8 cellular contexts compared by ENCODE assay signal in genomic region chr6:151239603-151240035, GRCh38. TPM values are rescaled to one million over a fixed set of nuclear protein-coding genes. Genes with fewer than 3 reads are reported as not detected.
DNase-seq lines count a peak whose midpoint lies in the region; ATAC-seq and TF ChIP-seq lines count a peak whose summit lies in the region.

Gene AKAP12, plus strand, starts transcription at chr6:151239967. Its CDS starts 596 bp downstream, at chr6:151240563.

- no peaks in the 10 kb centered on the region for H3K27me3 Mint-ChIP-seq in endothelial cell (ENCODE audit: unreplicated experiment)

- POLR2A ChIA-PET in PC-9 (lab: Charles Lee; ENCODE audit: unreplicated experiment): interaction anchor here (0.5 kb wide), 1 partner anchor 185 kb away, joined by 3 read pairs; no protein-coding TSS in a partner anchor

- peak within 1 kb of the TSS; percentile 86 for H2AFZ ChIP-seq in PC-9

- CTCF ChIA-PET in PC-9 (lab: Charles Lee): no interaction called here

- H3K27me3 ChIP-seq in PC-9 (ENCODE audit: insufficient read depth, low read depth) (no peaks in the 10 kb centered on the region), upper lobe of left lung (peaks cover 0 to 12% (median 4%) of the 10 kb centered on the region in 4 donors)

- no peak within 1 kb of the TSS for H3K27ac Mint-ChIP-seq in endothelial cell (ENCODE audit: unreplicated experiment)

- H3K4me1 ChIP-seq in PC-9 (replicated peaks; ENCODE audit: insufficient read depth) (peaks cover 22% of the 10 kb centered on the region), upper lobe of left lung (peaks cover 4 to 18% (median 13%) of the 10 kb centered on the region in 4 donors)

- peaks cover 11% of the 10 kb centered on the region; the same call in 1 of the 2 replicates for H3F3A ChIP-seq in PC-9 (ENCODE audit: insufficient read depth, low read depth)

- H3K9me3 ChIP-seq in PC-9 (ENCODE audit: insufficient read depth, low read depth): no peaks in the 10 kb centered on the region
- no peaks in the 10 kb centered on the region for H3K9me3 ChIP-seq in upper lobe of left lung

- no peaks in the 10 kb centered on the region for H3K9me3 Mint-ChIP-seq in endothelial cell (ENCODE audit: unreplicated experiment)

- no peaks in the 10 kb centered on the region for H3K9me2 ChIP-seq in PC-9 (ENCODE audit: insufficient read depth)

- H3K4me2 ChIP-seq in PC-9: peak within 1 kb of the TSS; percentile 81

- H3K27ac ChIP-seq in PC-9 (peak within 1 kb of the TSS; percentile 0; the same call in 1 of the 2 replicates), upper lobe of left lung (peak within 1 kb of the TSS; percentile 82 to 95 (median 87))

- H3K4me3 ChIP-seq in PC-9 (peak within 1 kb of the TSS; percentile 97), upper lobe of left lung (peak within 1 kb of the TSS; percentile 57 to 72 (median 64))

- 0 out of 2 replicates have a peak, but pooled peaks cover 5% of the 10 kb centered on the region for H4K20me1 ChIP-seq in PC-9 (ENCODE audit: insufficient read depth)

- H3K4me3 Mint-ChIP-seq in endothelial cell (ENCODE audit: unreplicated experiment): peak within 1 kb of the TSS; percentile 95

- DNase-seq in CD1c-positive myeloid dendritic cell (ENCODE audit: extremely low spot score) (peak; percentile 26), PC-9 (no peak), endothelial cell (ENCODE audit: low spot score) (peak; percentile 32), middle frontal gyrus (ENCODE audit: extremely low spot score, low spot score) (peak; percentile 18), upper lobe of left lung (peak; percentile 23 to 60), HT-29 (ENCODE audit: low spot score) (no peak), KG1 (lab: John Stamatoyannopoulos, UW) (no peak)

- H3K36me3 Mint-ChIP-seq in endothelial cell (ENCODE audit: low read depth, unreplicated experiment): peaks cover 3% of the 10 kb centered on the region

- H3K79me2 ChIP-seq in PC-9 (ENCODE audit: low read depth): peaks cover 34% of the 10 kb centered on the region

- peak in 2 of 4 donors; percentile 55 to 73 for TF ChIP-seq EP300 in upper lobe of left lung (IDR thresholded peaks at IDR 0.05)

- no peaks in the 10 kb centered on the region for H3K36me3 ChIP-seq in PC-9 (ENCODE audit: low read depth)
- H3K36me3 ChIP-seq in upper lobe of left lung: no peaks in the 10 kb centered on the region

- no peak for TF ChIP-seq POLR2A in upper lobe of left lung (IDR thresholded peaks at IDR 0.05)

- 20 to 32% methylated on average over 16 to 23 of the region's 23 CpGs for WGBS in upper lobe of left lung, 2 donors

- H3K4me1 Mint-ChIP-seq in endothelial cell (ENCODE audit: unreplicated experiment): peaks cover 28% of the 10 kb centered on the region

- ATAC-seq in upper lobe of left lung (ENCODE audit: low FRiP score in 2 of 2) (peak; percentile 46 to 58), GM21390 (IDR thresholded peaks at IDR 0.05; ENCODE audit: unreplicated experiment) (no peak)

- no peak for TF ChIP-seq CTCF in PC-9 (conservative IDR thresholded peaks at IDR 0.05)
- TF ChIP-seq CTCF in endothelial cell (IDR thresholded peaks at IDR 0.05; ENCODE audit: unreplicated experiment): no peak
- TF ChIP-seq CTCF in upper lobe of left lung (IDR thresholded peaks at IDR 0.05): no peak

- intact Hi-C loops in PC-9 (cut with micrococcal nuclease; ENCODE audit: unreplicated experiment): loop anchor here (10.0 kb wide), 1 partner anchor 85 kb away; no protein-coding TSS in a partner anchor

- no TSS peak for BruUV-seq in PC-9 (replicated peaks; lab: Mats Ljungman, UMichigan)

RNA-seq across cellular contexts. Expression of gene AKAP12, which starts in this region (rescaled TPM):
- total RNA-seq in PC-9 (2021) (9.2 and 12.6 TPM in 2 replicates), endothelial cell (ENCODE audit: unreplicated experiment) (70.1 TPM), upper lobe of left lung (10 to 100 TPM; 17.7 to 67.7 (median 37.7) TPM)
- total RNA-seq in HT-29 (2014; rRNA removed; shearing (Covaris generic)): 0.46 and 1.4 TPM in 2 replicates

Comparison
In these comparisons a context has a peak if more than half of its experiments do, and no peak if none do; other contexts are left out.
1. DNase-seq: peak in CD1c-positive myeloid dendritic cell (single experiment), endothelial cell (single experiment), middle frontal gyrus (single experiment) and upper lobe of left lung (2 of 2); none in PC-9 (0 of 2), HT-29 (single experiment) and KG1 (single experiment).